In genomic region chr9:3894764-3895163, GRCh38 we compare ENCODE assay signal across 16 cellular contexts.
DNase-seq lines count a peak whose midpoint lies in the region; ATAC-seq and TF ChIP-seq lines count a peak whose summit lies in the region.
"Had no signal": no experiment of that assay in that cellular context is flagged by ENCODE, and none has a peak within 500 bp of the region (broad histone marks: within the 10 kb centered on the region; RNA-seq: fewer than 3 reads in every experiment).

No MANE protein-coding gene starts in this region.

- no peak overlapping the region for H3K4me3 ChIP-seq in cardiac fibroblast (replicated peaks in 1 of 2; ENCODE audit: low read depth in 2 of 2, low read length in 2 of 2)
- H3K4me3 ChIP-seq: esophagus squamous epithelium, PC-9 had no signal

- DNase-seq in AG08395 (ENCODE audit: low spot score), result peak; percentile 39
- DNase-seq in HCEC 1CT, result peak; percentile 98
- DNase-seq in cardiac fibroblast (ENCODE audit: low read depth in 2 of 2), result peak; percentile 70 to 89
- peak; percentile 17 for DNase-seq in left kidney (ENCODE audit: low read depth, low spot score)
- DNase-seq in NCI-H2081 (lab: John Stamatoyannopoulos, UW), result no peak
- no peak for DNase-seq in Right ventricle myocardium inferior (ENCODE audit: missing footprints)
- no peak for DNase-seq in LoVo (ENCODE audit: low spot score)
- DNase-seq: activated CD8-positive, alpha-beta memory T cell treated with anti-CD3 and anti-CD28 coated beads for 24 hours; effector CD4-positive, alpha-beta T cell; esophagus squamous epithelium; NCI-H1092 treated with DMSO at 0.1 percent for 48 hours; NCI-H774; PC-9 had no signal

- no peak for TF ChIP-seq CTCF in cardiac fibroblast (IDR thresholded peaks at IDR 0.05; ENCODE audit: low read depth, low read length)

- intact Hi-C loops in Right ventricle myocardium inferior (cut with DNase I), result no loop called here

- ATAC-seq in Right ventricle myocardium inferior, result no peak
- no peak for ATAC-seq in GM21786 (IDR thresholded peaks at IDR 0.05; ENCODE audit: unreplicated experiment)
- ATAC-seq: activated CD4-positive, CD25-positive, alpha-beta regulatory T cell treated with anti-CD3 and anti-CD28 coated beads, Interleukin-2, amount 50 U/mL, for 24 hours; HCT116 had no signal

Comparison
In these comparisons a context has a peak if more than half of its experiments do, and no peak if none do; other contexts are left out.
1. DNase-seq: peak in AG08395 (single experiment), HCEC 1CT (single experiment), cardiac fibroblast (2 of 2) and left kidney (single experiment); none in NCI-H2081 (0 of 2), Right ventricle myocardium inferior (single experiment) and LoVo (single experiment).